Comparison of ENCODE assay signal across 10 cellular contexts in the genomic region with DNA sequence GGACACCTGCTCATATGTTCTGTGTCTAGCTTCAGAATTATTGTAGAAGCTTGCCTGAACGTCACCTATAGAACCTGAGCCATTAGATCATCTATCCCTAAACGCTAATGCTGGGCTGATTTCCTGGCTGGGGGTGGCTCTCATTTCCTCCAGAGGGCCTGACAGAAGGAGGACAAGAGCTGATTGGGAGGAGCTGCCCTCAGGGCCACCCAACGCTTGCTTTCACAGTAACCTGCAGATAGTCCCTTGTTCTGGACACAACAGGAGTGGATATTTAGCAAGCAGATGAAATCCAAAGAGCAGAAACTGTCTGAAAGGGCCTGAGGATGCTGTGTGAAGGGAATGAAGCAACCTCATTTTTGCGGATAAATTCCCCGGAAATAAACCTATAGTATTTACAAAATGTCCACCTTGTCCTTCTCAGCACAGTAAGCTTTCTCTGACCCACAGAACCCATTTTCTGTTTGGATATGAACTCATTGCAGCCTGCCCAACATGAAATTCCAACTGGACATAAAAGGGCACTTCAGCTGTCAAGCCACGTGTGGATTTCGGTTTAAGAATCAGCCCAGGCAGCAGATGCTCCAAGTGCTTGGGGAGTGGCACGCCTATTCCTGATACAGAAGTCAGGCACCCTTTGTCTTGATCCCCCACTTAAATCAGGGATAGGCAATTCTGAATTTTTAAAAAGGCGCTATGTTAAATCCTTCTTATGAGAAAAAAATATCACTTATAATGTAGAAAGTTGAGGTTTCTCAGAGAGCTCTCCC. TPM values are rescaled to one million over a fixed set of nuclear protein-coding genes. Genes with fewer than 3 reads are reported as not detected.
DNase-seq lines count a peak whose midpoint lies in the region; ATAC-seq and TF ChIP-seq lines count a peak whose summit lies in the region.
"Had no signal": no experiment of that assay in that cellular context is flagged by ENCODE, and none has a peak within 500 bp of the region (broad histone marks: within the 10 kb centered on the region; RNA-seq: fewer than 3 reads in every experiment).

No MANE protein-coding gene starts in this region.

- H3K9me3 Mint-ChIP-seq in brain (no peaks in the 10 kb centered on the region), WTC11 (no peaks in the 10 kb centered on the region)
- no peaks in the 10 kb centered on the region for H3K9me3 Mint-ChIP-seq in activated naive CD4-positive, alpha-beta T cell treated with anti-CD3 and anti-CD28 coated beads for 36 hours
- H3K9me3 Mint-ChIP-seq: CD4-positive, CD25-positive, alpha-beta regulatory T cell had no signal

- peak overlapping the region; percentile 82 to 90 (median 86) for H3K4me3 Mint-ChIP-seq in brain
- no peak overlapping the region for H3K4me3 Mint-ChIP-seq in activated naive CD4-positive, alpha-beta T cell treated with anti-CD3 and anti-CD28 coated beads for 36 hours
- no peak overlapping the region for H3K4me3 Mint-ChIP-seq in WTC11

- DNase-seq in NCI-H1694 (lab: John Stamatoyannopoulos, UW) (peak; percentile 18), myocyte (ENCODE audit: low read depth) (peak; percentile 98), A172 (ENCODE audit: low spot score) (no peak), WTC11 (ENCODE audit: low spot score) (no peak)
- DNase-seq in activated naive CD4-positive, alpha-beta T cell treated with anti-CD3 and anti-CD28 coated beads, Interleukin-2, amount 50 U/mL, for 16 hours, result no peak
- no peak for DNase-seq in activated naive CD4-positive, alpha-beta T cell treated with anti-CD3 and anti-CD28 coated beads for 36 hours
- DNase-seq: CD4-positive, CD25-positive, alpha-beta regulatory T cell; trophoblast cell had no signal

- H3K36me3 Mint-ChIP-seq in brain, result no peaks in the 10 kb centered on the region
- H3K36me3 Mint-ChIP-seq in activated naive CD4-positive, alpha-beta T cell treated with anti-CD3 and anti-CD28 coated beads for 36 hours (ENCODE audit: low read depth), result no peaks in the 10 kb centered on the region
- no peaks in the 10 kb centered on the region for H3K36me3 Mint-ChIP-seq in WTC11
- H3K36me3 Mint-ChIP-seq: CD4-positive, CD25-positive, alpha-beta regulatory T cell had no signal

- no peaks in the 10 kb centered on the region for H3K79me2 ChIP-seq in ACC112 (ENCODE audit: control insufficient read depth, insufficient read depth, low read length, unreplicated experiment)

- intact Hi-C loops in activated naive CD4-positive, alpha-beta T cell treated with anti-CD3 and anti-CD28 coated beads for 36 hours (cut with micrococcal nuclease), result no loop called here

- peaks cover 90% of the 10 kb centered on the region for H3K4me1 Mint-ChIP-seq in brain
- peaks cover 12% of the 10 kb centered on the region for H3K4me1 Mint-ChIP-seq in activated naive CD4-positive, alpha-beta T cell treated with anti-CD3 and anti-CD28 coated beads for 36 hours (ENCODE audit: low read depth)
- peaks cover 27% of the 10 kb centered on the region for H3K4me1 Mint-ChIP-seq in WTC11

- TF ChIP-seq CTCF in brain (conservative IDR thresholded peaks at IDR 0.05) (no peak), WTC11 (IDR thresholded peaks at IDR 0.05) (no peak)

- peaks cover 15% of the 10 kb centered on the region for H3K4me1 ChIP-seq in ACC112 (ENCODE audit: control insufficient read depth, insufficient read depth, low read length, unreplicated experiment)

- peak overlapping the region; percentile 37 for H2AFZ ChIP-seq in ACC112 (ENCODE audit: low read length, unreplicated experiment)

- CTCF ChIA-PET in activated naive CD4-positive, alpha-beta T cell treated with anti-CD3 and anti-CD28 coated beads for 36 hours (lab: Charles Lee), result interaction anchor here (0.6 to 1.0 kb wide), 3 partner anchors 44 to 217 kb away, joined by 3 to 4 read pairs (median 3); no protein-coding TSS in a partner anchor
- CTCF ChIA-PET in WTC11 (lab: Charles Lee), result interaction anchor here (0.8 to 3.6 kb wide), 9 partner anchors 8 to 188 kb away, joined by 3 to 29 read pairs (median 5); partner anchors contain the start of genes PRPH, TUBA1A and TUBA1B

- H3K27ac Mint-ChIP-seq in brain (peak overlapping the region; percentile 94 to 99 (median 97)), WTC11 (no peak overlapping the region; the same call in 1 of the 2 replicates)
- no peak overlapping the region for H3K27ac Mint-ChIP-seq in activated naive CD4-positive, alpha-beta T cell treated with anti-CD3 and anti-CD28 coated beads for 36 hours
- H3K27ac Mint-ChIP-seq: CD4-positive, CD25-positive, alpha-beta regulatory T cell had no signal

- H3K4me3 ChIP-seq in ACC112 (ENCODE audit: low read depth, low read length), result peak overlapping the region; percentile 48

- H3K27me3 ChIP-seq in ACC112 (ENCODE audit: insufficient read depth, low read length), result no peaks in the 10 kb centered on the region

- no peaks in the 10 kb centered on the region for H3K27me3 Mint-ChIP-seq in brain
- no peaks in the 10 kb centered on the region for H3K27me3 Mint-ChIP-seq in activated naive CD4-positive, alpha-beta T cell treated with anti-CD3 and anti-CD28 coated beads for 36 hours (ENCODE audit: low read depth)
- peaks cover 6% of the 10 kb centered on the region; the same call in 1 of the 2 replicates for H3K27me3 Mint-ChIP-seq in WTC11 (ENCODE audit: low read depth)

- POLR2A ChIA-PET in WTC11 (lab: Charles Lee), result interaction anchor here (1.0 to 2.8 kb wide), 2 partner anchors 9 to 101 kb away, joined by 4 to 10 read pairs; partner anchors contain the start of gene TUBA1B

- no peak for ATAC-seq in WTC11

- H3K27ac ChIP-seq in ACC112 (ENCODE audit: low read depth, low read length), result no peak overlapping the region

- H3K36me3 ChIP-seq in ACC112 (ENCODE audit: insufficient read depth, low read length), result no peaks in the 10 kb centered on the region

TF ChIP-seq in WTC11, 78 proteins besides CTCF, POLR2A, EP300 and RAD21 (continues in another document):
- TF ChIP-seq GTF2I (CRISPR knock-in tag; conservative IDR thresholded peaks at IDR 0.05), result no peak
- no peak for TF ChIP-seq NR1H2 (CRISPR knock-in tag; IDR thresholded peaks at IDR 0.05)
- no peak for TF ChIP-seq NR3C1 (CRISPR knock-in tag; conservative IDR thresholded peaks at IDR 0.05; ENCODE audit: low read depth)
- TF ChIP-seq OVOL2 (CRISPR knock-in tag; IDR thresholded peaks at IDR 0.05; ENCODE audit: borderline replicate concordance), result no peak
- TF ChIP-seq, protein P1, sequence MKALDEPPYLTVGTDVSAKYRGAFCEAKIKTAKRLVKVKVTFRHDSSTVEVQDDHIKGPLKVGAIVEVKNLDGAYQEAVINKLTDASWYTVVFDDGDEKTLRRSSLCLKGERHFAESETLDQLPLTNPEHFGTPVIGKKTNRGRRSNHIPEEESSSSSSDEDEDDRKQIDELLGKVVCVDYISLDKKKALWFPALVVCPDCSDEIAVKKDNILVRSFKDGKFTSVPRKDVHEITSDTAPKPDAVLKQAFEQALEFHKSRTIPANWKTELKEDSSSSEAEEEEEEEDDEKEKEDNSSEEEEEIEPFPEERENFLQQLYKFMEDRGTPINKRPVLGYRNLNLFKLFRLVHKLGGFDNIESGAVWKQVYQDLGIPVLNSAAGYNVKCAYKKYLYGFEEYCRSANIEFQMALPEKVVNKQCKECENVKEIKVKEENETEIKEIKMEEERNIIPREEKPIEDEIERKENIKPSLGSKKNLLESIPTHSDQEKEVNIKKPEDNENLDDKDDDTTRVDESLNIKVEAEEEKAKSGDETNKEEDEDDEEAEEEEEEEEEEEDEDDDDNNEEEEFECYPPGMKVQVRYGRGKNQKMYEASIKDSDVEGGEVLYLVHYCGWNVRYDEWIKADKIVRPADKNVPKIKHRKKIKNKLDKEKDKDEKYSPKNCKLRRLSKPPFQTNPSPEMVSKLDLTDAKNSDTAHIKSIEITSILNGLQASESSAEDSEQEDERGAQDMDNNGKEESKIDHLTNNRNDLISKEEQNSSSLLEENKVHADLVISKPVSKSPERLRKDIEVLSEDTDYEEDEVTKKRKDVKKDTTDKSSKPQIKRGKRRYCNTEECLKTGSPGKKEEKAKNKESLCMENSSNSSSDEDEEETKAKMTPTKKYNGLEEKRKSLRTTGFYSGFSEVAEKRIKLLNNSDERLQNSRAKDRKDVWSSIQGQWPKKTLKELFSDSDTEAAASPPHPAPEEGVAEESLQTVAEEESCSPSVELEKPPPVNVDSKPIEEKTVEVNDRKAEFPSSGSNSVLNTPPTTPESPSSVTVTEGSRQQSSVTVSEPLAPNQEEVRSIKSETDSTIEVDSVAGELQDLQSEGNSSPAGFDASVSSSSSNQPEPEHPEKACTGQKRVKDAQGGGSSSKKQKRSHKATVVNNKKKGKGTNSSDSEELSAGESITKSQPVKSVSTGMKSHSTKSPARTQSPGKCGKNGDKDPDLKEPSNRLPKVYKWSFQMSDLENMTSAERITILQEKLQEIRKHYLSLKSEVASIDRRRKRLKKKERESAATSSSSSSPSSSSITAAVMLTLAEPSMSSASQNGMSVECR (CRISPR knock-in tag; IDR thresholded peaks at IDR 0.05; ENCODE audit: borderline replicate concordance), result no peak
- no peak for TF ChIP-seq ESRRA (CRISPR knock-in tag; IDR thresholded peaks at IDR 0.05; ENCODE audit: borderline replicate concordance)
- no peak for TF ChIP-seq ZBTB21 (CRISPR knock-in tag; IDR thresholded peaks at IDR 0.05; ENCODE audit: borderline replicate concordance)
- no peak for TF ChIP-seq CREB1 (CRISPR knock-in tag; IDR thresholded peaks at IDR 0.05)
- TF ChIP-seq, protein P2, sequence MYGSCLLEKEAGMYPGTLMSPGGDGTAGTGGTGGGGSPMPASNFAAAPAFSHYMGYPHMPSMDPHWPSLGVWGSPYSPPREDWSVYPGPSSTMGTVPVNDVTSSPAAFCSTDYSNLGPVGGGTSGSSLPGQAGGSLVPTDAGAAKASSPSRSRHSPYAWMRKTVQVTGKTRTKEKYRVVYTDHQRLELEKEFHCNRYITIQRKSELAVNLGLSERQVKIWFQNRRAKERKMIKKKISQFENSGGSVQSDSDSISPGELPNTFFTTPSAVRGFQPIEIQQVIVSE (CRISPR knock-in tag; IDR thresholded peaks at IDR 0.05; ENCODE audit: borderline replicate concordance), result no peak
- no peak for TF ChIP-seq ZNF396 (CRISPR knock-in tag; IDR thresholded peaks at IDR 0.05; ENCODE audit: borderline replicate concordance)

RNA-seq across cellular contexts. Expression of gene TUBA1C, which starts 32.8 kb away (rescaled TPM):
- polyA plus RNA-seq in brain (ENCODE audit: insufficient read depth, low read depth, low replicate concordance), result 189 TPM
- 547 and 595 TPM in 2 replicates for total RNA-seq in myocyte
- polyA plus RNA-seq in myocyte (2012), result 525 TPM
- 1,111 and 1,563 TPM in 2 replicates for total RNA-seq in A172 (2014; rRNA removed; shearing (Covaris generic))
- 100 to 1,000 TPM; 214 to 227 TPM for total RNA-seq in activated naive CD4-positive, alpha-beta T cell treated with anti-CD3 and anti-CD28 coated beads for 36 hours
- total RNA-seq in WTC11 (2021), result 458 to 540 TPM (median 478 TPM) in 3 replicates

RNA-seq across cellular contexts. Expression of gene TUBA1A, which starts 43.2 kb away (rescaled TPM):
- 7,715 TPM for polyA plus RNA-seq in brain (ENCODE audit: insufficient read depth, low read depth, low replicate concordance)
- 2,694 and 2,699 TPM in 2 replicates for total RNA-seq in myocyte
- 1,950 TPM for polyA plus RNA-seq in myocyte (2012)
- 884 and 1,296 TPM in 2 replicates for total RNA-seq in A172 (2014; rRNA removed; shearing (Covaris generic))
- total RNA-seq in activated naive CD4-positive, alpha-beta T cell treated with anti-CD3 and anti-CD28 coated beads for 36 hours, result 10 to 100 TPM; 47.4 to 49.1 TPM
- total RNA-seq in WTC11 (2021), result 195 to 226 TPM (median 203 TPM) in 3 replicates

Comparison
In these comparisons a context has a peak if more than half of its experiments do, and no peak if none do; other contexts are left out.
1. DNase-seq: peak in NCI-H1694 (single experiment) and myocyte (single experiment); none in A172 (single experiment), activated naive CD4-positive, alpha-beta T cell treated with anti-CD3 and anti-CD28 coated beads, Interleukin-2, amount 50 U/mL, for 16 hours (single experiment), activated naive CD4-positive, alpha-beta T cell treated with anti-CD3 and anti-CD28 coated beads for 36 hours (single experiment) and WTC11 (single experiment).
2. H3K27ac Mint-ChIP-seq: peak in brain (5 of 5); none in activated naive CD4-positive, alpha-beta T cell treated with anti-CD3 and anti-CD28 coated beads for 36 hours (single experiment) and WTC11 (single experiment).
3. H3K4me3 Mint-ChIP-seq: peak in brain (5 of 5); none in activated naive CD4-positive, alpha-beta T cell treated with anti-CD3 and anti-CD28 coated beads for 36 hours (single experiment) and WTC11 (single experiment).